In genomic region chr9:87276851-87277251, GRCh38 we compare ENCODE assay signal across 15 cellular contexts.
DNase-seq lines count a peak whose midpoint lies in the region; ATAC-seq and TF ChIP-seq lines count a peak whose summit lies in the region.
"Had no signal": no experiment of that assay in that cellular context is flagged by ENCODE, and none has a peak within 500 bp of the region (broad histone marks: within the 10 kb centered on the region; RNA-seq: fewer than 3 reads in every experiment).

No MANE protein-coding gene starts in this region.

- H3K4me1 Mint-ChIP-seq in activated T-cell treated with anti-CD3 and anti-CD28 coated beads, Interleukin-2, amount 50 U/mL, for 72 hours (ENCODE audit: low read depth), result peaks cover 19% of the 10 kb centered on the region
- H3K4me1 Mint-ChIP-seq in type B pancreatic cell (ENCODE audit: unreplicated experiment), result peaks cover 46% of the 10 kb centered on the region
- H3K4me1 Mint-ChIP-seq: stimulated activated memory B cell treated with anti-CD40 and anti-IgM and Interleukin-4, amounts not matched to agents 10 μg/mL and 1 μg/mL and 100 μg/mL, for 72 hours; WTC11 had no signal

- H3K27ac ChIP-seq in VCaP (peak overlapping the region; percentile 43; the same call in 1 of the 2 replicates), foreskin keratinocyte (peak overlapping the region; percentile 31), ascending aorta (no peak overlapping the region)

- H3K27me3 ChIP-seq in foreskin keratinocyte, result no peaks in the 10 kb centered on the region
- H3K27me3 ChIP-seq in ascending aorta, result no peaks in the 10 kb centered on the region

- H3K27me3 Mint-ChIP-seq in activated T-cell treated with anti-CD3 and anti-CD28 coated beads, Interleukin-2, amount 50 U/mL, for 72 hours (ENCODE audit: low read depth), result peaks cover 42% of the 10 kb centered on the region
- H3K27me3 Mint-ChIP-seq in type B pancreatic cell, result peaks cover 9% of the 10 kb centered on the region
- H3K27me3 Mint-ChIP-seq: activated naive CD8-positive, alpha-beta T cell; stimulated activated memory B cell treated with anti-CD40 and anti-IgM and Interleukin-4, amounts not matched to agents 10 μg/mL and 1 μg/mL and 100 μg/mL, for 72 hours had no signal

- intact Hi-C loops in ascending aorta (cut with DNase I), result no loop called here

- H3K4me1 ChIP-seq in foreskin keratinocyte (peaks cover 15% of the 10 kb centered on the region), ascending aorta (peaks cover 0 to 8% of the 10 kb centered on the region in 2 donors)

- TF ChIP-seq CTCF in VCaP (conservative IDR thresholded peaks at IDR 0.05) (no peak), foreskin keratinocyte (conservative IDR thresholded peaks at IDR 0.05) (no peak), type B pancreatic cell (conservative IDR thresholded peaks at IDR 0.05) (no peak), ascending aorta (IDR thresholded peaks at IDR 0.05) (no peak)

- H3K36me3 Mint-ChIP-seq in activated T-cell treated with anti-CD3 and anti-CD28 coated beads, Interleukin-2, amount 50 U/mL, for 72 hours (ENCODE audit: insufficient read depth in 2 of 2), result no peaks in the 10 kb centered on the region
- no peaks in the 10 kb centered on the region for H3K36me3 Mint-ChIP-seq in type B pancreatic cell
- H3K36me3 Mint-ChIP-seq: activated naive CD8-positive, alpha-beta T cell; stimulated activated memory B cell treated with anti-CD40 and anti-IgM and Interleukin-4, amounts not matched to agents 10 μg/mL and 1 μg/mL and 100 μg/mL, for 72 hours; WTC11 had no signal

- no peak overlapping the region for H3K4me3 ChIP-seq in ascending aorta

- H3K36me3 ChIP-seq in ascending aorta, result no peaks in the 10 kb centered on the region

- no peaks in the 10 kb centered on the region for H3K9me3 Mint-ChIP-seq in activated T-cell treated with anti-CD3 and anti-CD28 coated beads, Interleukin-2, amount 50 U/mL, for 72 hours
- H3K9me3 Mint-ChIP-seq in type B pancreatic cell, result peaks cover 4% of the 10 kb centered on the region
- H3K9me3 Mint-ChIP-seq: stimulated activated memory B cell treated with anti-CD40 and anti-IgM and Interleukin-4, amounts not matched to agents 10 μg/mL and 1 μg/mL and 100 μg/mL, for 72 hours had no signal

- DNase-seq in activated T-cell treated with anti-CD3 and anti-CD28 coated beads, Interleukin-2, amount 50 U/mL, for 72 hours, result no peak
- no peak for DNase-seq in activated T-cell treated with anti-CD3 and anti-CD28 coated beads, Interleukin-2, amount 50 U/mL, for 48 hours
- DNase-seq in foreskin keratinocyte (peak; percentile 30 to 48), type B pancreatic cell (ENCODE audit: extremely low spot score, unreplicated experiment) (no peak), superior temporal gyrus (ENCODE audit: extremely low spot score) (no peak), NCI-H82 treated with DMSO at 0.1 percent for 48 hours (lab: John Stamatoyannopoulos, UW; ENCODE audit: unreplicated experiment) (no peak), ascending aorta (ENCODE audit: low spot score in 2 of 2) (no peak)
- DNase-seq: GDM1; H7; nephron progenitor cell; stimulated activated CD4-positive, alpha-beta T cell treated with anti-CD3 and anti-CD28 coated beads, Interleukin-15, amount 100 ng/mL, for 24 hours had no signal

- H3K27ac Mint-ChIP-seq in activated T-cell treated with anti-CD3 and anti-CD28 coated beads, Interleukin-2, amount 50 U/mL, for 72 hours, result peak overlapping the region; percentile 52
- H3K27ac Mint-ChIP-seq in type B pancreatic cell, result peak overlapping the region; percentile 26
- H3K27ac Mint-ChIP-seq: activated naive CD8-positive, alpha-beta T cell; nephron progenitor cell; stimulated activated memory B cell treated with anti-CD40 and anti-IgM and Interleukin-4, amounts not matched to agents 10 μg/mL and 1 μg/mL and 100 μg/mL, for 72 hours; WTC11 had no signal

- peak overlapping the region; percentile 29 to 68 for H3K4me3 Mint-ChIP-seq in activated T-cell treated with anti-CD3 and anti-CD28 coated beads, Interleukin-2, amount 50 U/mL, for 72 hours
- no peak overlapping the region for H3K4me3 Mint-ChIP-seq in type B pancreatic cell
- H3K4me3 Mint-ChIP-seq: activated naive CD8-positive, alpha-beta T cell; nephron progenitor cell; stimulated activated memory B cell treated with anti-CD40 and anti-IgM and Interleukin-4, amounts not matched to agents 10 μg/mL and 1 μg/mL and 100 μg/mL, for 72 hours; WTC11 had no signal

- ATAC-seq in activated T-cell treated with anti-CD3 and anti-CD28 coated beads, Interleukin-2, amount 50 U/mL, for 72 hours (replicated peaks in 1 of 2), result peak; percentile 58 to 62
- peak; percentile 20 for ATAC-seq in foreskin keratinocyte
- ATAC-seq: stimulated activated memory B cell treated with anti-CD40 and anti-IgM and Interleukin-4, amounts not matched to agents 10 μg/mL and 1 μg/mL and 100 μg/mL, for 72 hours; WTC11 had no signal

- no peaks in the 10 kb centered on the region for H3K9me3 ChIP-seq in ascending aorta

Comparison
In these comparisons a context has a peak if more than half of its experiments do, and no peak if none do; other contexts are left out.
1. DNase-seq: peak in foreskin keratinocyte (2 of 2); none in activated T-cell treated with anti-CD3 and anti-CD28 coated beads, Interleukin-2, amount 50 U/mL, for 72 hours (0 of 2), activated T-cell treated with anti-CD3 and anti-CD28 coated beads, Interleukin-2, amount 50 U/mL, for 48 hours (0 of 2), type B pancreatic cell (single experiment), superior temporal gyrus (single experiment), NCI-H82 treated with DMSO at 0.1 percent for 48 hours (single experiment) and ascending aorta (0 of 2).
2. H3K27ac ChIP-seq: peak in VCaP (single experiment) and foreskin keratinocyte (single experiment); none in ascending aorta (0 of 2).